Comparison of ENCODE assay signal across 19 cellular contexts in the genomic region with DNA sequence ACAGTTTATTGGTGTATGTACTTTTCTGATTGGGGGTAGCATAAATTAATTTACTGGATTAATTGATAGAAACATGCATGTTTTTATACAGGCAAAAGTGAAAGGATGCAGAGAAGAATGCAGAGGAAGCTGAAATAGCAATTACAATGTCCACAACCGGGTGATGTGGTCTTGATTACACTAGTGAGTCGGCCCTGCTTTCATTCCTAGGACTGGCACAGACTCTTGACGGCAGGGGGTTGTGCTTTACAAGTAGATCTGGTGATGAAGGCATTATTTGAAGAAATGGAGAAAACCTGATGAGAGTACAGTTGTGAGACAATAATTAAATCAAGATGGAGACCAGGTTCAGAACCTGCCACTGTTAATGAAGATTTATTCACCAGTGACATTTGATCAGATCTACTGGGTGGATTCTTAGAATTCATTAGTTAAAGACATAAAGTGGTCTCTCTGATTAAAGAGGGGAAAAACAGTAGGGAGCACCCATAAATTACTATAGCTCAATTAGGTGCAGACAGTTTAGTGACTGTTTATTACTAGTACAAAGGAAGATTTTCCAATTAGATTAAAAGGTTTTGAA.
"Had no signal": no experiment of that assay in that cellular context is flagged by ENCODE, and none has a peak within 500 bp of the region (broad histone marks: within the 10 kb centered on the region; RNA-seq: fewer than 3 reads in every experiment).

No MANE protein-coding gene starts in this region.

- H3K36me3 ChIP-seq: breast epithelium, heart right ventricle, suprapubic skin had no signal

- H3K4me3 Mint-ChIP-seq: activated CD4-positive, alpha-beta T cell treated with anti-CD3 and anti-CD28 coated beads, Interleukin-2, amount 10 ng/mL, durations not matched to agents 7 days and 5 days; activated T-helper 1 cell treated with anti-CD3 and anti-CD28 coated beads, Interleukin-12 subunit alpha, Interleukin-12 subunit beta, Interleukin-2, Interleukin-4 antibody, amounts not matched to agents 30 ng/mL and 10 ng/mL and 1 ng/mL, durations not matched to agents 14 hours and 24 hours and 36 hours; natural killer cell; stimulated activated naive CD8-positive, alpha-beta T cell treated with anti-CD3 and anti-CD28 coated beads, Interleukin-15, Interleukin-2, amounts not matched to agents 100 ng/mL and 50 ng/mL, for 24 hours had no signal

- H3K4me3 ChIP-seq: breast epithelium, heart right ventricle, skin epidermis, suprapubic skin had no signal

- H3K27ac Mint-ChIP-seq: activated CD4-positive, alpha-beta T cell treated with anti-CD3 and anti-CD28 coated beads, Interleukin-2, amount 10 ng/mL, durations not matched to agents 7 days and 5 days; activated T-helper 1 cell treated with anti-CD3 and anti-CD28 coated beads, Interleukin-12 subunit alpha, Interleukin-12 subunit beta, Interleukin-2, Interleukin-4 antibody, amounts not matched to agents 30 ng/mL and 10 ng/mL and 1 ng/mL, durations not matched to agents 14 hours and 24 hours and 36 hours; natural killer cell; progenitor cell of endocrine pancreas; stimulated activated naive CD8-positive, alpha-beta T cell treated with anti-CD3 and anti-CD28 coated beads, Interleukin-15, Interleukin-2, amounts not matched to agents 100 ng/mL and 50 ng/mL, for 24 hours had no signal

- H3K4me1 Mint-ChIP-seq: activated CD4-positive, alpha-beta T cell treated with anti-CD3 and anti-CD28 coated beads, Interleukin-2, amount 10 ng/mL, durations not matched to agents 7 days and 5 days; natural killer cell had no signal

- H3K27me3 ChIP-seq: breast epithelium, heart right ventricle, suprapubic skin had no signal

- H3K4me1 ChIP-seq: breast epithelium, heart right ventricle, suprapubic skin had no signal

- DNase-seq: activated CD4-positive, alpha-beta T cell treated with anti-CD3 and anti-CD28 coated beads, Interleukin-2, amount 10 ng/mL, durations not matched to agents 7 days and 5 days; activated CD8-positive, alpha-beta memory T cell treated with anti-CD3 and anti-CD28 coated beads for 24 hours; activated naive CD4-positive, alpha-beta T cell; anterior cingulate cortex; cerebellar nuclear complex; effector CD8-positive, alpha-beta T cell; foreskin melanocyte; heart right ventricle; left colon; natural killer cell; right cardiac atrium; T-helper 2 cell; trophoblast cell had no signal

- H3K36me3 Mint-ChIP-seq: natural killer cell had no signal

- H3K27me3 Mint-ChIP-seq: activated CD4-positive, alpha-beta T cell treated with anti-CD3 and anti-CD28 coated beads, Interleukin-2, amount 10 ng/mL, durations not matched to agents 7 days and 5 days; progenitor cell of endocrine pancreas; stimulated activated naive CD8-positive, alpha-beta T cell treated with anti-CD3 and anti-CD28 coated beads, Interleukin-15, Interleukin-2, amounts not matched to agents 100 ng/mL and 50 ng/mL, for 24 hours had no signal

- H3K27ac ChIP-seq: breast epithelium, heart right ventricle, skin epidermis, suprapubic skin had no signal

- H3K9me3 ChIP-seq: suprapubic skin had no signal
